ENCODE assay signal across 25 cellular contexts in the genomic region with DNA sequence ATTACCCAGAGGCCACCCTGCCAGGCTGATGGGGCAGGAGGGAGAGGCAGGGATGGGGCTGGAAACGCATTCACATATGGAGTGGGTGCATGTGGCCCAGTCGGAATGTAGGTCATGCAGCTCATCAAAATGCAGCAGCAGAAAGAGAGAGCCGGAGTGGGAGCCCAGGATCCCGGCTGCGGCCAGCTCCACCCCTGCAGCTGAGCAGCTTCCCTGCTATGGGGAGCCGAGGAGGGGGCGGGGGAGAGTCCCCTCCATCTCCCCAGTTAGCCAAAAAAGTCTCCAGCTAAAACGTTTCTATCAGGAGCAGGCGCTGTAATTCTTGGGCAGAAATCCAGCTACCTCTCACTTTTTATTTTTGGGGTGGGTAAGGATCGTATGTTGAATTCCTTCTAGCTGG. TPM values are rescaled to one million over a fixed set of nuclear protein-coding genes. Genes with fewer than 3 reads are reported as not detected.
A peak's percentile ranks its signal among the peaks of the same experiment; 100 is the strongest.
DNase-seq lines count a peak whose midpoint lies in the region; ATAC-seq and TF ChIP-seq lines count a peak whose summit lies in the region.
"Had no signal": no experiment of that assay in that cellular context is flagged by ENCODE, and none has a peak within 500 bp of the region (broad histone marks: within the 10 kb centered on the region; RNA-seq: fewer than 3 reads in every experiment).

No MANE protein-coding gene starts in this region.

- peak; percentile 39 for ATAC-seq in thoracic aorta (ENCODE audit: insufficient number of reproducible peaks, low FRiP score, low read depth)
- no peak for ATAC-seq in CD8-positive, alpha-beta T cell
- ATAC-seq: activated CD4-positive, alpha-beta T cell treated with anti-CD3 and anti-CD28 coated beads for 36 hours; activated T-cell treated with anti-CD3 and anti-CD28 coated beads, Interleukin-2, amount 50 U/mL, for 4 hours; HepG2 had no signal

- H3K27ac ChIP-seq in angular gyrus (ENCODE audit: low read depth, low read length) = peak overlapping the region; percentile 78
- peak overlapping the region; percentile 60 to 61 for H3K27ac ChIP-seq in thoracic aorta
- no peak overlapping the region for H3K27ac ChIP-seq in CD8-positive, alpha-beta T cell (ENCODE audit: low read depth, low read length)
- H3K27ac ChIP-seq: prostate gland, SJCRH30 had no signal

- H3K27me3 ChIP-seq in thoracic aorta (replicated peaks; ENCODE audit: insufficient read depth) = no peaks in the 10 kb centered on the region
- no peaks in the 10 kb centered on the region for H3K27me3 ChIP-seq in CD8-positive, alpha-beta T cell (ENCODE audit: insufficient read depth, low read length)
- H3K27me3 ChIP-seq: SJCRH30 had no signal

- H3K36me3 ChIP-seq in thoracic aorta = peaks cover 14% of the 10 kb centered on the region
- peaks cover 33% of the 10 kb centered on the region for H3K36me3 ChIP-seq in CD8-positive, alpha-beta T cell (ENCODE audit: insufficient read depth, low read length)

- peaks cover 10% of the 10 kb centered on the region for H3K4me1 Mint-ChIP-seq in chondrocyte (ENCODE audit: low read depth)
- no peaks in the 10 kb centered on the region for H3K4me1 Mint-ChIP-seq in CD8-positive, alpha-beta T cell (ENCODE audit: low read depth)
- H3K4me1 Mint-ChIP-seq: activated CD4-positive, alpha-beta T cell treated with anti-CD3 and anti-CD28 coated beads for 36 hours had no signal

- POLR2A ChIA-PET in CD8-positive, alpha-beta T cell (lab: Charles Lee) = no interaction called here

- no peak overlapping the region for H3K4me3 ChIP-seq in thoracic aorta
- no peak overlapping the region for H3K4me3 ChIP-seq in CD8-positive, alpha-beta T cell (ENCODE audit: low read depth, low read length)
- H3K4me3 ChIP-seq: prostate gland, SJCRH30, skin epidermis had no signal

- H3K9me3 ChIP-seq in thoracic aorta = no peaks in the 10 kb centered on the region
- H3K9me3 ChIP-seq in CD8-positive, alpha-beta T cell (ENCODE audit: low read length) = no peaks in the 10 kb centered on the region
- H3K9me3 ChIP-seq: prostate gland, SJCRH30 had no signal

- peak overlapping the region; percentile 27 for H3K27ac Mint-ChIP-seq in chondrocyte (ENCODE audit: unreplicated experiment)
- H3K27ac Mint-ChIP-seq in CD8-positive, alpha-beta T cell = no peak overlapping the region
- H3K27ac Mint-ChIP-seq: activated CD4-positive, alpha-beta T cell treated with anti-CD3 and anti-CD28 coated beads for 36 hours; nephron progenitor cell; T-helper 1 cell treated with Interleukin-12 subunit alpha and Interleukin-12 subunit beta and Interleukin-4 antibody, amounts not matched to agents 30 μg/mL and 1 μg/mL, for 36 hours had no signal

- intact Hi-C loops in CD8-positive, alpha-beta T cell (cut with DNase I, micrococcal nuclease) = no loop called here

- no peaks in the 10 kb centered on the region for H3K9me3 Mint-ChIP-seq in chondrocyte (ENCODE audit: low read depth)
- H3K9me3 Mint-ChIP-seq in CD8-positive, alpha-beta T cell = no peaks in the 10 kb centered on the region
- H3K9me3 Mint-ChIP-seq: activated T-cell treated with anti-CD3 and anti-CD28 coated beads, Interleukin-2, amount 50 U/mL, for 4 hours; CD4-positive, alpha-beta memory T cell; T-helper 1 cell treated with Interleukin-12 subunit alpha and Interleukin-12 subunit beta and Interleukin-4 antibody, amounts not matched to agents 30 μg/mL and 1 μg/mL, for 36 hours had no signal

- no peak for TF ChIP-seq CTCF in chondrocyte (IDR thresholded peaks at IDR 0.05)
- TF ChIP-seq CTCF in thoracic aorta (IDR thresholded peaks at IDR 0.05) = no peak
- no peak for TF ChIP-seq CTCF in CD8-positive, alpha-beta T cell (IDR thresholded peaks at IDR 0.05)

- peaks cover 0 to 7% of the 10 kb centered on the region in 2 donors for H3K4me1 ChIP-seq in thoracic aorta (ENCODE audit: control insufficient read depth in 1 of 2, low read depth in 2 of 2)
- no peaks in the 10 kb centered on the region for H3K4me1 ChIP-seq in CD8-positive, alpha-beta T cell (ENCODE audit: insufficient read depth, low read length)
- H3K4me1 ChIP-seq: prostate gland had no signal

- CTCF ChIA-PET in CD8-positive, alpha-beta T cell (lab: Charles Lee) = no interaction called here

- DNase-seq in chondrocyte (ENCODE audit: low spot score) = no peak
- peak; percentile 32 for DNase-seq in midbrain (lab: John Stamatoyannopoulos, UW)
- DNase-seq in thoracic aorta (ENCODE audit: low spot score) = no peak
- DNase-seq in NCI-H2029 treated with DMSO at 0.1 percent for 48 hours (lab: John Stamatoyannopoulos, UW) = no peak
- DNase-seq in CD8-positive, alpha-beta T cell = no peak
- DNase-seq in NCI-H748 (lab: John Stamatoyannopoulos, UW; ENCODE audit: unreplicated experiment) = no peak
- DNase-seq: activated CD4-positive, alpha-beta T cell treated with anti-CD3 and anti-CD28 coated beads for 36 hours; activated T-cell treated with anti-CD3 and anti-CD28 coated beads, Interleukin-2, amount 50 U/mL, for 4 hours; amniotic stem cell; CD4-positive, alpha-beta memory T cell; DMS 273 treated with DMSO at 0.1 percent for 48 hours; effector memory CD4-positive, alpha-beta T cell; foreskin melanocyte; HCEC 1CT; Kasumi-1; NCI-H1694 treated with DMSO at 0.1 percent for 48 hours; NCI-H526; nephron progenitor cell; SJCRH30; stimulated activated CD4-positive, alpha-beta T cell treated with anti-CD3 and anti-CD28 coated beads, Interleukin-1b, Interleukin-23, amount 100 ng/mL, for 48 hours had no signal

- peaks cover 14% of the 10 kb centered on the region for H3K36me3 Mint-ChIP-seq in chondrocyte (ENCODE audit: low read depth)
- H3K36me3 Mint-ChIP-seq in CD8-positive, alpha-beta T cell = peaks cover 61% of the 10 kb centered on the region

- H3K27me3 Mint-ChIP-seq in chondrocyte (ENCODE audit: low read depth) = no peaks in the 10 kb centered on the region
- H3K27me3 Mint-ChIP-seq in CD8-positive, alpha-beta T cell (ENCODE audit: low read depth) = no peaks in the 10 kb centered on the region
- H3K27me3 Mint-ChIP-seq: activated CD4-positive, alpha-beta T cell treated with anti-CD3 and anti-CD28 coated beads for 36 hours; CD4-positive, alpha-beta memory T cell had no signal

- H3K4me3 Mint-ChIP-seq in chondrocyte (ENCODE audit: unreplicated experiment) = no peak overlapping the region
- no peak overlapping the region for H3K4me3 Mint-ChIP-seq in CD8-positive, alpha-beta T cell
- H3K4me3 Mint-ChIP-seq: activated CD4-positive, alpha-beta T cell treated with anti-CD3 and anti-CD28 coated beads for 36 hours; activated T-cell treated with anti-CD3 and anti-CD28 coated beads, Interleukin-2, amount 50 U/mL, for 4 hours; CD4-positive, alpha-beta memory T cell; nephron progenitor cell; T-helper 1 cell treated with Interleukin-12 subunit alpha and Interleukin-12 subunit beta and Interleukin-4 antibody, amounts not matched to agents 30 μg/mL and 1 μg/mL, for 36 hours had no signal

RNA-seq across cellular contexts. Expression of a gene that starts 39.6 kb away (rescaled TPM):
- total RNA-seq in chondrocyte (66.0 to 66.9 TPM (median 66.3 TPM) in 3 replicates), thoracic aorta (10 to 100 TPM; 43.2 to 55.0 TPM)
- 10 to 100 TPM; 27.4 to 29.8 TPM for total RNA-seq in CD8-positive, alpha-beta T cell

RNA-seq across cellular contexts. Expression of a gene that starts 39.8 kb away (rescaled TPM):
- total RNA-seq in chondrocyte = 7.0 to 7.8 TPM (median 7.5 TPM) in 3 replicates
- 1 to 10 TPM; 8.7 to 9.0 TPM for total RNA-seq in thoracic aorta
- 1 to 10 TPM; 2.1 to 3.0 TPM for total RNA-seq in CD8-positive, alpha-beta T cell
